8 cellular contexts compared by ENCODE assay signal in genomic region chr17:20666689-20667088, GRCh38.
DNase-seq lines count a peak whose midpoint lies in the region; ATAC-seq and TF ChIP-seq lines count a peak whose summit lies in the region.
"Not testable (repeated sequence)": the region's sequence is repeated elsewhere in the genome, so short reads cannot be mapped to it uniquely, and the experiment has no call there.

No MANE protein-coding gene starts in this region.

- peak overlapping the region in 6 of 7 donors; percentile 33 to 93 (median 72) for H3K27ac Mint-ChIP-seq in CD14-positive monocyte
- H3K27ac Mint-ChIP-seq in activated CD4-positive, alpha-beta T cell treated with anti-CD3 and anti-CD28 coated beads for 36 hours = not testable (repeated sequence)

- DNase-seq in CD14-positive monocyte (ENCODE audit: low spot score) = not testable (repeated sequence)
- DNase-seq in HCEC 1CT (peak; percentile 13), RKO (ENCODE audit: low spot score) (peak; percentile 14), epithelial cell of esophagus (ENCODE audit: low read depth) (peak; percentile 54), iris pigment epithelial cell (ENCODE audit: low read depth) (peak; percentile 25)
- DNase-seq in activated CD4-positive, alpha-beta T cell treated with anti-CD3 and anti-CD28 coated beads for 36 hours = peak; percentile 47
- DNase-seq in activated gamma-delta T cell treated with anti-CD3 and anti-CD28 coated beads, Interleukin-2, amount 50 U/mL, for 16 hours (ENCODE audit: low read depth) = peak; percentile 0
- DNase-seq in stimulated activated CD4-positive, alpha-beta T cell treated with anti-CD3 and anti-CD28 coated beads, Interleukin-1b, Interleukin-23, amount 100 ng/mL, for 48 hours = peak; percentile 19

- TF ChIP-seq CTCF in CD14-positive monocyte (IDR thresholded peaks at IDR 0.05) = not testable (repeated sequence)
- peak; percentile 23 for TF ChIP-seq CTCF in epithelial cell of esophagus (IDR thresholded peaks at IDR 0.05; ENCODE audit: insufficient read depth, low read depth, low read length, missing control alignments)

- CTCF ChIA-PET in activated CD4-positive, alpha-beta T cell treated with anti-CD3 and anti-CD28 coated beads for 36 hours (lab: Charles Lee) = not testable (repeated sequence)

- POLR2A ChIA-PET in activated CD4-positive, alpha-beta T cell treated with anti-CD3 and anti-CD28 coated beads for 36 hours (lab: Charles Lee) = not testable (repeated sequence)

- peak; percentile 70 for ATAC-seq in activated CD4-positive, alpha-beta T cell treated with anti-CD3 and anti-CD28 coated beads for 36 hours

- H3K4me3 Mint-ChIP-seq in CD14-positive monocyte; activated CD4-positive, alpha-beta T cell treated with anti-CD3 and anti-CD28 coated beads for 36 hours: not testable (repeated sequence)

- H3K4me3 ChIP-seq in epithelial cell of esophagus (ENCODE audit: low read length) = not testable (repeated sequence)

- not testable (repeated sequence) for H3K27me3 Mint-ChIP-seq in CD14-positive monocyte (ENCODE audit: low read depth in 3 of 3); activated CD4-positive, alpha-beta T cell treated with anti-CD3 and anti-CD28 coated beads for 36 hours

- H3K36me3 Mint-ChIP-seq in CD14-positive monocyte; activated CD4-positive, alpha-beta T cell treated with anti-CD3 and anti-CD28 coated beads for 36 hours (ENCODE audit: low read depth): not testable (repeated sequence)

- not testable (repeated sequence) for H3K9me3 Mint-ChIP-seq in CD14-positive monocyte; activated CD4-positive, alpha-beta T cell treated with anti-CD3 and anti-CD28 coated beads for 36 hours (ENCODE audit: low read depth)

- peaks cover 27% of the 10 kb centered on the region for H3K4me1 Mint-ChIP-seq in CD14-positive monocyte
- H3K4me1 Mint-ChIP-seq in activated CD4-positive, alpha-beta T cell treated with anti-CD3 and anti-CD28 coated beads for 36 hours = not testable (repeated sequence)

- intact Hi-C loops in CD14-positive monocyte (cut with micrococcal nuclease); activated CD4-positive, alpha-beta T cell treated with anti-CD3 and anti-CD28 coated beads for 36 hours (cut with DNase I, micrococcal nuclease): not testable (repeated sequence)
